1 cellular context compared by ENCODE assay signal in genomic region chr1:67733741-67734690, GRCh38.
TF ChIP-seq lines count a peak whose summit lies in the region.

No MANE protein-coding gene starts in this region.

TF ChIP-seq in K562, 482 proteins besides CTCF, POLR2A, EP300 and RAD21 (continued from another document and continues in another):
- TF ChIP-seq SFPQ (IDR thresholded peaks at IDR 0.05; ENCODE audit: low read depth, low read length) (no peak), ZNF740 (CRISPR knock-in tag; IDR thresholded peaks at IDR 0.05) (no peak), ZNF740 (tag; IDR thresholded peaks at IDR 0.05) (no peak), ZNF316 (IDR thresholded peaks at IDR 0.05) (peak; percentile 93), CREB3 (tag; conservative IDR thresholded peaks at IDR 0.05; ENCODE audit: low read depth) (no peak), POU5F1 (IDR thresholded peaks at IDR 0.05; ENCODE audit: borderline replicate concordance, low read depth, low read length, partially characterized antibody) (no peak), ARID3A (IDR thresholded peaks at IDR 0.05; ENCODE audit: borderline replicate concordance, low read depth, low read length) (no peak; the same call in 1 of the 2 replicates), ZBTB40 (IDR thresholded peaks at IDR 0.05) (no peak), ZBTB40 (CRISPR knock-in tag; IDR thresholded peaks at IDR 0.05) (no peak), BDP1 (IDR thresholded peaks at IDR 0.05; ENCODE audit: insufficient read depth, insufficient read length) (no peak), FOXO4 (CRISPR knock-in tag; IDR thresholded peaks at IDR 0.05) (no peak), SMC3 (conservative IDR thresholded peaks at IDR 0.05; ENCODE audit: insufficient read depth, low read depth, low read length) (no peak), RFX1 (IDR thresholded peaks at IDR 0.05) (no peak), ZNF778 (CRISPR knock-in tag; IDR thresholded peaks at IDR 0.05) (no peak), SAP30 (IDR thresholded peaks at IDR 0.05; ENCODE audit: borderline replicate concordance, insufficient read depth, low read depth, low read length, poor library complexity, severe bottlenecking) (no peak), ZBTB5 (IDR thresholded peaks at IDR 0.05) (no peak), XRCC3 (IDR thresholded peaks at IDR 0.05) (no peak), ARID2 (IDR thresholded peaks at IDR 0.05) (no peak), MEIS2 (IDR thresholded peaks at IDR 0.05; ENCODE audit: partially characterized antibody) (no peak), BCLAF1 (IDR thresholded peaks at IDR 0.05; ENCODE audit: borderline replicate concordance in 1 of 2, control insufficient read depth in 1 of 2, low read depth in 2 of 2, low read length in 1 of 2) (0 out of 4 replicates have a peak, but pooled peaks of 1 of the 2 experiments have one; percentile 26), DIDO1 (tag; IDR thresholded peaks at IDR 0.05; ENCODE audit: low read depth) (0 out of 2 replicates have a peak, but pooled peaks have one; percentile 14), GMEB1 (CRISPR knock-in tag; IDR thresholded peaks at IDR 0.05) (no peak), CTCFL (IDR thresholded peaks at IDR 0.05; ENCODE audit: borderline replicate concordance, insufficient read depth, low read depth, low read length, poor library complexity, severe bottlenecking) (no peak)
